ENCODE assay signal across 8 cellular contexts in the genomic region with DNA sequence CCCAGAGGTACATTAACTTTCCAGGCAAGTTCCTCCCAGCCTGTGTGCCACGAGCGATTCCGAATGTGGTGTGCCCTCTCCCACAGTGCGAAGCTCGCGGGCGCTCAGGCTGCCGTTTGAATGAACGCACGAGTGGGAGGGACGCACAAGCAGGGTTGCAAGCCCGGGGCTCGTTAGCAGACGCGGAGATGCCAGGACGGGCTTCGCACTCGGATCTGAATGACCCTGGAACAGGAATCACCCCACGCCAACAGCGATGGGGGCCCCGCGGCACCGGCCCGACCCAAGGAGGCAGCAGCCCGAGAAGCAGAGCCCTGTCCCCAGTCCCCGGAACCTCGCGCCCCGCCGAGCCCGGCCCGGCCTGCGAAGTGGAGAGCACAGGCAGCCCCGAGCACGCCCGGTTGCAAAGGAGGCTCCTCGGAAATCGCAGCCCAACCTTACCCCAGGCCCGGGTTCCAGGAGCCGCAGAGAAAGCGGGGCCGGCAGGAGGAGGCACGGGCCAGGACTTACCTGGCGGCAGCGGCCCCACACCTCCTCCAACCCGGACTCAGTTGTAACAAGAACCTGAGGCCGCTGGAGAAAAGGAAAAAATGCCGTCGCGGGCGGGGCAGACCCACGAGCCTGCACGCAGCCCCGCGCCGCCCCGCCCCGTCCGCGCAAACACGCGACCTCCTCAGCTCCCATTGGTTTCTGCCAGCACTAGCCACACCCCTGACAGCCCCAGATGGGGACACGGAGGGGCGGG. TPM values are rescaled to one million over a fixed set of nuclear protein-coding genes. Genes with fewer than 3 reads are reported as not detected.
DNase-seq lines count a peak whose midpoint lies in the region; ATAC-seq, FAIRE-seq and TF ChIP-seq lines count a peak whose summit lies in the region.

A gene with protein sequence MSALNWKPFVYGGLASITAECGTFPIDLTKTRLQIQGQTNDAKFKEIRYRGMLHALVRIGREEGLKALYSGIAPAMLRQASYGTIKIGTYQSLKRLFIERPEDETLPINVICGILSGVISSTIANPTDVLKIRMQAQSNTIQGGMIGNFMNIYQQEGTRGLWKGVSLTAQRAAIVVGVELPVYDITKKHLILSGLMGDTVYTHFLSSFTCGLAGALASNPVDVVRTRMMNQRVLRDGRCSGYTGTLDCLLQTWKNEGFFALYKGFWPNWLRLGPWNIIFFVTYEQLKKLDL (minus strand): TSS at position 584 of the 745 bp plus-strand sequence. CDS start 6,948 bp downstream, outside the sequence.

- peak within 1 kb of the TSS; percentile 91 for H3K27ac Mint-ChIP-seq in progenitor cell of endocrine pancreas

- 0 out of 2 replicates have a peak, but pooled peaks have one; percentile 33 for TF ChIP-seq POLR2A in GM12891 (IDR thresholded peaks at IDR 0.05; ENCODE audit: low read depth, low read length)

- DNase-seq in GM12891 (ENCODE audit: insufficient read length, low spot score): peak; percentile 74
- peak; percentile 72 for DNase-seq in NCI-H1436 (lab: John Stamatoyannopoulos, UW)
- DNase-seq in amniotic epithelial cell (ENCODE audit: low read depth): peak; percentile 84
- DNase-seq in left cardiac atrium: peak; percentile 97
- DNase-seq in progenitor cell of endocrine pancreas (ENCODE audit: low spot score, unreplicated experiment): peak; percentile 84
- peak; percentile 98 for DNase-seq in upper lobe of right lung

- H3K4me3 ChIP-seq in upper lobe of right lung: peak within 1 kb of the TSS; percentile 88

- intact Hi-C loops in T-helper 1 cell treated with Interleukin-12 subunit alpha and Interleukin-12 subunit beta and Interleukin-4 antibody, amounts not matched to agents 30 ng/mL and 1 ng/mL, for 36 hours (cut with micrococcal nuclease): loop anchor here (1.0 to 5.0 kb wide), 11 partner anchors 19 to 841 kb away; a partner anchor contains a TSS
- intact Hi-C loops in left cardiac atrium (cut with DNase I) (loop anchor here in 1 of 2 donors (5.0 kb wide), 1 partner anchor 49 kb away; no protein-coding TSS in a partner anchor), upper lobe of right lung (cut with DNase I) (no loop called here)

- peaks cover 13% of the 10 kb centered on the region for H3K4me1 Mint-ChIP-seq in progenitor cell of endocrine pancreas (ENCODE audit: low read depth)

- peak within 1 kb of the TSS; percentile 90 for H3K4me3 Mint-ChIP-seq in progenitor cell of endocrine pancreas (ENCODE audit: low read depth)

- H3K27me3 Mint-ChIP-seq in progenitor cell of endocrine pancreas: no peaks in the 10 kb centered on the region

- H3K27me3 ChIP-seq in upper lobe of right lung: no peaks in the 10 kb centered on the region

- H3K9me3 Mint-ChIP-seq in progenitor cell of endocrine pancreas (ENCODE audit: low read depth): no peaks in the 10 kb centered on the region

- no peaks in the 10 kb centered on the region for H3K36me3 Mint-ChIP-seq in progenitor cell of endocrine pancreas (ENCODE audit: insufficient read depth)

- no peak for TF ChIP-seq CTCF in progenitor cell of endocrine pancreas (IDR thresholded peaks at IDR 0.05; ENCODE audit: unreplicated experiment)
- no peak for TF ChIP-seq CTCF in upper lobe of right lung (IDR thresholded peaks at IDR 0.05)

- H3K9me3 ChIP-seq in upper lobe of right lung: no peaks in the 10 kb centered on the region

- H3K36me3 ChIP-seq in upper lobe of right lung: no peaks in the 10 kb centered on the region

- FAIRE-seq in GM12891 (lab: Jason Lieb, UNC): peak; percentile 83

- peaks cover 31% of the 10 kb centered on the region for H3K4me1 ChIP-seq in upper lobe of right lung

- H3K27ac ChIP-seq in upper lobe of right lung: peak within 1 kb of the TSS; percentile 92

- ATAC-seq in HG02678 (IDR thresholded peaks at IDR 0.05; ENCODE audit: unreplicated experiment) (peak; percentile 94), left cardiac atrium (peak; percentile 99), upper lobe of right lung (peak; percentile 98)

TF ChIP-seq in GM12891, 5 proteins besides CTCF, POLR2A, EP300 and RAD21:
- TF ChIP-seq POLR2AphosphoS5 (IDR thresholded peaks at IDR 0.05; ENCODE audit: low read depth, low read length) (no peak), TAF1 (IDR thresholded peaks at IDR 0.05; ENCODE audit: low read depth, low read length) (no peak), POU2F2 (IDR thresholded peaks at IDR 0.05; ENCODE audit: low read depth, low read length) (no peak), PAX5 (IDR thresholded peaks at IDR 0.05; ENCODE audit: insufficient read depth, low read length, severe bottlenecking) (no peak), SPI1 (IDR thresholded peaks at IDR 0.05; ENCODE audit: low read depth, low read length) (no peak)

RNA-seq across cellular contexts. Expression of the gene that starts here (rescaled TPM):
- 2.4 TPM for polyA plus RNA-seq in GM12891 (2012; ENCODE audit: low read depth, missing spikeins)
- 22.6 and 26.7 TPM in 2 replicates for total RNA-seq in T-helper 1 cell treated with Interleukin-12 subunit alpha and Interleukin-12 subunit beta and Interleukin-4 antibody, amounts not matched to agents 30 ng/mL and 1 ng/mL, for 36 hours
- total RNA-seq in left cardiac atrium (10 to 100 TPM; 57.9 to 73.8 TPM), progenitor cell of endocrine pancreas (5.7 and 6.8 TPM in 2 replicates), upper lobe of right lung (31.4 TPM)

Comparison
In these comparisons a context has a peak if more than half of its experiments do, and no peak if none do; other contexts are left out.
1. Peak in every context shown above with its lines: DNase-seq, ATAC-seq, H3K4me3 ChIP-seq and H3K27ac ChIP-seq.